In genomic region chr6:116773886-116774285, GRCh38 we compare ENCODE assay signal across 26 cellular contexts. TPM values are rescaled to one million over a fixed set of nuclear protein-coding genes. Genes with fewer than 3 reads are reported as not detected.
DNase-seq lines count a peak whose midpoint lies in the region; ATAC-seq and TF ChIP-seq lines count a peak whose summit lies in the region.
"Had no signal": no experiment of that assay in that cellular context is flagged by ENCODE, and none has a peak within 500 bp of the region (broad histone marks: within the 10 kb centered on the region; RNA-seq: fewer than 3 reads in every experiment).

No MANE protein-coding gene starts in this region.

- H3K27ac ChIP-seq in breast epithelium: no peak overlapping the region
- H3K27ac ChIP-seq in osteoblast (ENCODE audit: low read depth, low read length): no peak overlapping the region
- H3K27ac ChIP-seq: RWPE1 had no signal

- peaks cover 10% of the 10 kb centered on the region for H3K4me1 Mint-ChIP-seq in MCF 10A (ENCODE audit: insufficient read depth, unreplicated experiment)
- no peaks in the 10 kb centered on the region for H3K4me1 Mint-ChIP-seq in activated T-helper 2 cell treated with anti-CD3 and anti-CD28 coated beads, Interferon-gamma antibody, Interleukin-2, Interleukin-4, amounts not matched to agents 10 μg/mL and 5 μg/mL and 100 μg/mL, durations not matched to agents 14 hours and 24 hours and 36 hours (ENCODE audit: low read depth)

- no TSS peak for BruUV-seq in MCF 10A (replicated peaks; lab: Mats Ljungman, UMichigan)

- CTCF ChIA-PET in MCF 10A (lab: Yijun Ruan, JAX): no interaction called here

- TF ChIP-seq CTCF in MCF 10A (IDR thresholded peaks at IDR 0.05; ENCODE audit: unreplicated experiment) (no peak), breast epithelium (IDR thresholded peaks at IDR 0.05) (no peak), choroid plexus epithelial cell (conservative IDR thresholded peaks at IDR 0.05; ENCODE audit: low read depth, low read length) (no peak), osteoblast (IDR thresholded peaks at IDR 0.05; ENCODE audit: extremely low read depth, low read depth, low read length) (no peak)

- no peak overlapping the region for H3K4me2 ChIP-seq in osteoblast (ENCODE audit: insufficient read depth, low read length)

- H3K4me3 ChIP-seq in breast epithelium (no peak overlapping the region), choroid plexus epithelial cell (ENCODE audit: low read depth, low read length) (no peak overlapping the region), osteoblast (ENCODE audit: insufficient read depth, low read length) (no peak overlapping the region)
- H3K4me3 ChIP-seq: K562 had no signal

- no peaks in the 10 kb centered on the region for H3K27me3 Mint-ChIP-seq in MCF 10A (ENCODE audit: insufficient read depth, unreplicated experiment)
- peaks cover 9% of the 10 kb centered on the region for H3K27me3 Mint-ChIP-seq in activated T-helper 2 cell treated with anti-CD3 and anti-CD28 coated beads, Interferon-gamma antibody, Interleukin-2, Interleukin-4, amounts not matched to agents 10 μg/mL and 5 μg/mL and 100 μg/mL, durations not matched to agents 14 hours and 24 hours and 36 hours (ENCODE audit: low read depth)

- H3K4me1 ChIP-seq in breast epithelium (no peaks in the 10 kb centered on the region), osteoblast (ENCODE audit: insufficient read depth, low read length) (no peaks in the 10 kb centered on the region)

- no peaks in the 10 kb centered on the region for H3K36me3 ChIP-seq in breast epithelium
- H3K36me3 ChIP-seq in osteoblast (ENCODE audit: insufficient read depth, low read length): no peaks in the 10 kb centered on the region

- H3K4me3 Mint-ChIP-seq in MCF 10A (ENCODE audit: unreplicated experiment): no peak overlapping the region
- no peak overlapping the region for H3K4me3 Mint-ChIP-seq in activated T-helper 2 cell treated with anti-CD3 and anti-CD28 coated beads, Interferon-gamma antibody, Interleukin-2, Interleukin-4, amounts not matched to agents 10 μg/mL and 5 μg/mL and 100 μg/mL, durations not matched to agents 14 hours and 24 hours and 36 hours (ENCODE audit: low read depth)

- POLR2A ChIA-PET in MCF 10A (lab: Yijun Ruan, JAX): no interaction called here

- H4K20me1 ChIP-seq in osteoblast (ENCODE audit: insufficient read depth, low read length): no peaks in the 10 kb centered on the region

- H3K36me3 Mint-ChIP-seq in MCF 10A (ENCODE audit: insufficient read depth, unreplicated experiment): no peaks in the 10 kb centered on the region
- H3K36me3 Mint-ChIP-seq in activated T-helper 2 cell treated with anti-CD3 and anti-CD28 coated beads, Interferon-gamma antibody, Interleukin-2, Interleukin-4, amounts not matched to agents 10 μg/mL and 5 μg/mL and 100 μg/mL, durations not matched to agents 14 hours and 24 hours and 36 hours (ENCODE audit: low read depth): no peaks in the 10 kb centered on the region

- H2AFZ ChIP-seq in osteoblast (ENCODE audit: low read length): no peak overlapping the region

- no peaks in the 10 kb centered on the region for H3K79me2 ChIP-seq in osteoblast (ENCODE audit: insufficient read depth, low read length)

- H3K27ac Mint-ChIP-seq in MCF 10A (ENCODE audit: low read depth, unreplicated experiment): peak overlapping the region; percentile 32
- no peak overlapping the region for H3K27ac Mint-ChIP-seq in activated T-helper 2 cell treated with anti-CD3 and anti-CD28 coated beads, Interferon-gamma antibody, Interleukin-2, Interleukin-4, amounts not matched to agents 10 μg/mL and 5 μg/mL and 100 μg/mL, durations not matched to agents 14 hours and 24 hours and 36 hours

- DNase-seq in MCF 10A (ENCODE audit: unreplicated experiment) (peak; percentile 47), breast epithelium (ENCODE audit: low spot score in 2 of 2) (no peak), choroid plexus epithelial cell (ENCODE audit: low read depth) (peak; percentile 74), sciatic nerve (ENCODE audit: low spot score) (no peak), SW 1271 (lab: John Stamatoyannopoulos, UW) (no peak), osteoblast (ENCODE audit: insufficient read length, low spot score, missing footprints) (no peak)
- no peak for DNase-seq in activated T-helper 2 cell treated with anti-CD3 and anti-CD28 coated beads, Interferon-gamma antibody, Interleukin-2, Interleukin-4, amounts not matched to agents 10 μg/mL and 5 μg/mL and 100 μg/mL, durations not matched to agents 14 hours and 24 hours and 36 hours (ENCODE audit: low spot score)
- DNase-seq: 8988T, Calu3, DND-41, Kasumi-1, MM.1S, NCI-H1092, NCI-H1417 treated with DMSO at 0.1 percent for 48 hours, NCI-H1694 treated with DMSO at 0.1 percent for 48 hours, NCI-H2081, NCI-H2227 treated with DMSO at 0.1 percent for 48 hours, NCI-H526 treated with DMSO at 0.1 percent for 48 hours, SHP77 had no signal

- no peaks in the 10 kb centered on the region for H3K9me3 Mint-ChIP-seq in MCF 10A (ENCODE audit: unreplicated experiment)
- H3K9me3 Mint-ChIP-seq in activated T-helper 2 cell treated with anti-CD3 and anti-CD28 coated beads, Interferon-gamma antibody, Interleukin-2, Interleukin-4, amounts not matched to agents 10 μg/mL and 5 μg/mL and 100 μg/mL, durations not matched to agents 14 hours and 24 hours and 36 hours: no peaks in the 10 kb centered on the region

- intact Hi-C loops in MCF 10A (cut with micrococcal nuclease) (no loop called here), breast epithelium (cut with DNase I; ENCODE audit: low total_unique reads) (no loop called here), sciatic nerve (cut with DNase I) (no loop called here)
- intact Hi-C loops in activated T-helper 2 cell treated with anti-CD3 and anti-CD28 coated beads, Interferon-gamma antibody, Interleukin-2, Interleukin-4, amounts not matched to agents 10 μg/mL and 5 μg/mL and 100 μg/mL, durations not matched to agents 14 hours and 24 hours and 36 hours (cut with micrococcal nuclease): no loop called here

- ATAC-seq in sciatic nerve: peak; percentile 48
- ATAC-seq: HCT116, K562, Panc1 had no signal

- no peak for TF ChIP-seq POLR2A in breast epithelium (IDR thresholded peaks at IDR 0.05)

- H3K27me3 ChIP-seq in breast epithelium: no peaks in the 10 kb centered on the region
- H3K27me3 ChIP-seq in osteoblast (ENCODE audit: insufficient read depth, low read length): no peaks in the 10 kb centered on the region

- H3K9me3 ChIP-seq in breast epithelium (no peaks in the 10 kb centered on the region), osteoblast (ENCODE audit: low read depth, low read length) (no peaks in the 10 kb centered on the region)

RNA-seq across cellular contexts. Expression of gene FAM162B, which starts 8.4 kb away (rescaled TPM):
- not detected in 2 replicates for total RNA-seq in MCF 10A (2022)
- 10 to 100 TPM in 1 of 3 donors, 1 to 10 TPM in 2; 3.7 to 11.8 (median 6.9) TPM for total RNA-seq in breast epithelium
- total RNA-seq in sciatic nerve: 8.9 TPM
- total RNA-seq in activated T-helper 2 cell treated with anti-CD3 and anti-CD28 coated beads, Interferon-gamma antibody, Interleukin-2, Interleukin-4, amounts not matched to agents 10 μg/mL and 5 μg/mL and 100 μg/mL, durations not matched to agents 14 hours and 24 hours and 36 hours: not detected in 2 replicates
- total RNA-seq in osteoblast: 0.36 TPM in 1 of 2 replicates, not detected in the other
- total RNA-seq: Calu3, H4, K562, SK-MEL-5 had no signal

RNA-seq across cellular contexts. Expression of gene GPRC6A, which starts 55.0 kb away (rescaled TPM):
- total RNA-seq in MCF 10A (2022) (not detected in 2 replicates), breast epithelium (not detected), sciatic nerve (not detected), osteoblast (not detected in 2 replicates)
- not detected in 2 replicates for total RNA-seq in activated T-helper 2 cell treated with anti-CD3 and anti-CD28 coated beads, Interferon-gamma antibody, Interleukin-2, Interleukin-4, amounts not matched to agents 10 μg/mL and 5 μg/mL and 100 μg/mL, durations not matched to agents 14 hours and 24 hours and 36 hours
- total RNA-seq: Calu3, H4, K562, NCI-H460, SK-MEL-5 had no signal

Comparison
In these comparisons a context has a peak if more than half of its experiments do, and no peak if none do; other contexts are left out.
1. DNase-seq: peak in MCF 10A (single experiment) and choroid plexus epithelial cell (single experiment); none in breast epithelium (0 of 2), sciatic nerve (single experiment), activated T-helper 2 cell treated with anti-CD3 and anti-CD28 coated beads, Interferon-gamma antibody, Interleukin-2, Interleukin-4, amounts not matched to agents 10 μg/mL and 5 μg/mL and 100 μg/mL, durations not matched to agents 14 hours and 24 hours and 36 hours (single experiment), SW 1271 (0 of 2) and osteoblast (single experiment).